ENCODE assay signal across 13 cellular contexts in the genomic region with DNA sequence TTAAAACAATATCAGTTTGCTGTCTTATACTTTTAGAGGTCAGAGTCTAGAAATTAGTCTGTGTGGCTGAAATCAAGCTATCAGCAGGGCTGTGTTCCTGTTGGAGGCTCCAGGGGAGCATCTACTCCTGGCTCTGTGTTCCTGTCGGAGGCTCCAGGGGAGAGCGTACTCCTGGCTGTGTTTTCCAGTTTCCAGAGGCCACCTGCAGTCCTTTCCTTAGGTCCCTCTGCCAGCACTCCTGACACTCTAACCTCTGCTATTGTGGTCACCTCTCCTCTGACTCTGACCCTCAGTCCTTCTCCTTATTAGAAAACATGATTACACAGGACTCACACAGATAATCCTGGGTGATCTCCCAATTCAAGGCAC.
DNase-seq lines count a peak whose midpoint lies in the region; ATAC-seq and TF ChIP-seq lines count a peak whose summit lies in the region.
"Had no signal": no experiment of that assay in that cellular context is flagged by ENCODE, and none has a peak within 500 bp of the region (broad histone marks: within the 10 kb centered on the region; RNA-seq: fewer than 3 reads in every experiment).

No MANE protein-coding gene starts in this region.

- H3K4me3 ChIP-seq in suprapubic skin: no peak overlapping the region
- H3K4me3 ChIP-seq: ovary had no signal

- H3K27ac Mint-ChIP-seq in activated CD4-positive, alpha-beta memory T cell treated with anti-CD3 and anti-CD28 coated beads for 36 hours: peak overlapping the region; percentile 61
- no peak overlapping the region for H3K27ac Mint-ChIP-seq in activated CD4-positive, alpha-beta memory T cell treated with anti-CD3 and anti-CD28 coated beads, Interleukin-2, amount 10 ng/mL, durations not matched to agents 7 days and 5 days
- H3K27ac Mint-ChIP-seq in activated T-helper 2 cell treated with anti-CD3 and anti-CD28 coated beads, Interferon-gamma antibody, Interleukin-2, Interleukin-4, amounts not matched to agents 10 μg/mL and 5 μg/mL and 100 μg/mL, durations not matched to agents 14 hours and 24 hours and 36 hours: peak overlapping the region; percentile 56

- POLR2A ChIA-PET in activated CD4-positive, alpha-beta memory T cell treated with anti-CD3 and anti-CD28 coated beads for 36 hours (lab: Charles Lee): no interaction called here
- POLR2A ChIA-PET in activated CD4-positive, alpha-beta memory T cell treated with anti-CD3 and anti-CD28 coated beads, Interleukin-2, amount 10 ng/mL, durations not matched to agents 7 days and 5 days (lab: Charles Lee): no interaction called here

- H3K36me3 ChIP-seq in suprapubic skin: no peaks in the 10 kb centered on the region
- H3K36me3 ChIP-seq: ovary had no signal

- peak; percentile 19 for ATAC-seq in HG02798 (IDR thresholded peaks at IDR 0.05; ENCODE audit: poor library complexity, unreplicated experiment)

- H3K4me1 Mint-ChIP-seq in activated CD4-positive, alpha-beta memory T cell treated with anti-CD3 and anti-CD28 coated beads for 36 hours (ENCODE audit: low read depth): peaks cover 9% of the 10 kb centered on the region
- H3K4me1 Mint-ChIP-seq in activated CD4-positive, alpha-beta memory T cell treated with anti-CD3 and anti-CD28 coated beads, Interleukin-2, amount 10 ng/mL, durations not matched to agents 7 days and 5 days: peaks cover 8% of the 10 kb centered on the region
- peaks cover 8% of the 10 kb centered on the region for H3K4me1 Mint-ChIP-seq in activated T-helper 2 cell treated with anti-CD3 and anti-CD28 coated beads, Interferon-gamma antibody, Interleukin-2, Interleukin-4, amounts not matched to agents 10 μg/mL and 5 μg/mL and 100 μg/mL, durations not matched to agents 14 hours and 24 hours and 36 hours (ENCODE audit: low read depth)

- no peak for TF ChIP-seq EP300 in suprapubic skin (IDR thresholded peaks at IDR 0.05)

- peaks cover 16% of the 10 kb centered on the region for H3K27me3 Mint-ChIP-seq in activated CD4-positive, alpha-beta memory T cell treated with anti-CD3 and anti-CD28 coated beads for 36 hours
- H3K27me3 Mint-ChIP-seq in activated CD4-positive, alpha-beta memory T cell treated with anti-CD3 and anti-CD28 coated beads, Interleukin-2, amount 10 ng/mL, durations not matched to agents 7 days and 5 days: no peaks in the 10 kb centered on the region
- H3K27me3 Mint-ChIP-seq in activated T-helper 2 cell treated with anti-CD3 and anti-CD28 coated beads, Interferon-gamma antibody, Interleukin-2, Interleukin-4, amounts not matched to agents 10 μg/mL and 5 μg/mL and 100 μg/mL, durations not matched to agents 14 hours and 24 hours and 36 hours (ENCODE audit: low read depth): peaks cover 1% of the 10 kb centered on the region

- TF ChIP-seq CTCF in suprapubic skin (IDR thresholded peaks at IDR 0.05): no peak
- no peak for TF ChIP-seq CTCF in GM10266 (IDR thresholded peaks at IDR 0.05; ENCODE audit: control insufficient read depth, insufficient read depth, low read depth, missing control alignments)

- no peaks in the 10 kb centered on the region for H3K9me3 Mint-ChIP-seq in activated CD4-positive, alpha-beta memory T cell treated with anti-CD3 and anti-CD28 coated beads for 36 hours
- no peaks in the 10 kb centered on the region for H3K9me3 Mint-ChIP-seq in activated CD4-positive, alpha-beta memory T cell treated with anti-CD3 and anti-CD28 coated beads, Interleukin-2, amount 10 ng/mL, durations not matched to agents 7 days and 5 days
- H3K9me3 Mint-ChIP-seq in activated T-helper 2 cell treated with anti-CD3 and anti-CD28 coated beads, Interferon-gamma antibody, Interleukin-2, Interleukin-4, amounts not matched to agents 10 μg/mL and 5 μg/mL and 100 μg/mL, durations not matched to agents 14 hours and 24 hours and 36 hours: no peaks in the 10 kb centered on the region

- H3K4me3 Mint-ChIP-seq in activated CD4-positive, alpha-beta memory T cell treated with anti-CD3 and anti-CD28 coated beads for 36 hours: no peak overlapping the region
- H3K4me3 Mint-ChIP-seq in activated CD4-positive, alpha-beta memory T cell treated with anti-CD3 and anti-CD28 coated beads, Interleukin-2, amount 10 ng/mL, durations not matched to agents 7 days and 5 days: no peak overlapping the region
- no peak overlapping the region for H3K4me3 Mint-ChIP-seq in activated T-helper 2 cell treated with anti-CD3 and anti-CD28 coated beads, Interferon-gamma antibody, Interleukin-2, Interleukin-4, amounts not matched to agents 10 μg/mL and 5 μg/mL and 100 μg/mL, durations not matched to agents 14 hours and 24 hours and 36 hours (ENCODE audit: low read depth)

- H3K9me3 ChIP-seq in suprapubic skin: no peaks in the 10 kb centered on the region
- H3K9me3 ChIP-seq: ovary had no signal

- WGBS in suprapubic skin: 93% methylated on average over 2 of the region's 2 CpGs

- H3K36me3 Mint-ChIP-seq in activated CD4-positive, alpha-beta memory T cell treated with anti-CD3 and anti-CD28 coated beads for 36 hours: no peaks in the 10 kb centered on the region
- no peaks in the 10 kb centered on the region for H3K36me3 Mint-ChIP-seq in activated CD4-positive, alpha-beta memory T cell treated with anti-CD3 and anti-CD28 coated beads, Interleukin-2, amount 10 ng/mL, durations not matched to agents 7 days and 5 days (ENCODE audit: low read depth)
- no peaks in the 10 kb centered on the region for H3K36me3 Mint-ChIP-seq in activated T-helper 2 cell treated with anti-CD3 and anti-CD28 coated beads, Interferon-gamma antibody, Interleukin-2, Interleukin-4, amounts not matched to agents 10 μg/mL and 5 μg/mL and 100 μg/mL, durations not matched to agents 14 hours and 24 hours and 36 hours (ENCODE audit: low read depth)

- H3K27ac ChIP-seq in suprapubic skin: peak overlapping the region; percentile 26
- H3K27ac ChIP-seq: ovary had no signal

- TF ChIP-seq POLR2A in suprapubic skin (IDR thresholded peaks at IDR 0.05): no peak

- DNase-seq in activated CD4-positive, alpha-beta memory T cell treated with anti-CD3 and anti-CD28 coated beads for 36 hours: no peak
- no peak for DNase-seq in activated CD4-positive, alpha-beta memory T cell treated with anti-CD3 and anti-CD28 coated beads, Interleukin-2, amount 10 ng/mL, durations not matched to agents 7 days and 5 days
- DNase-seq in activated T-helper 2 cell treated with anti-CD3 and anti-CD28 coated beads, Interferon-gamma antibody, Interleukin-2, Interleukin-4, amounts not matched to agents 10 μg/mL and 5 μg/mL and 100 μg/mL, durations not matched to agents 14 hours and 24 hours and 36 hours (ENCODE audit: low spot score): no peak
- DNase-seq in suprapubic skin (ENCODE audit: low spot score in 2 of 2) (no peak), GM10266 (ENCODE audit: extremely low spot score) (no peak), AG08395 (ENCODE audit: low spot score) (no peak)
- DNase-seq in stimulated activated naive CD4-positive, alpha-beta T cell treated with Interleukin-2 at 50 U/mL for 16 hours (lab: John Stamatoyannopoulos, UW): no peak
- DNase-seq: aorta, Karpas-422, NCI-H1694 treated with DMSO at 0.1 percent for 48 hours, NCI-H748 treated with DMSO at 0.1 percent for 48 hours, ovary had no signal

- H3K4me1 ChIP-seq in suprapubic skin: peaks cover 5% of the 10 kb centered on the region

- CTCF ChIA-PET in activated CD4-positive, alpha-beta memory T cell treated with anti-CD3 and anti-CD28 coated beads for 36 hours (lab: Charles Lee): no interaction called here
- CTCF ChIA-PET in activated CD4-positive, alpha-beta memory T cell treated with anti-CD3 and anti-CD28 coated beads, Interleukin-2, amount 10 ng/mL, durations not matched to agents 7 days and 5 days (lab: Charles Lee): no interaction called here

- peaks cover 7% of the 10 kb centered on the region for H3K27me3 ChIP-seq in suprapubic skin
- H3K27me3 ChIP-seq: ovary had no signal

- intact Hi-C loops in activated CD4-positive, alpha-beta memory T cell treated with anti-CD3 and anti-CD28 coated beads for 36 hours (cut with micrococcal nuclease): loop anchor here (2.0 to 10.0 kb wide), 2 partner anchors 19 to 109 kb away; no protein-coding TSS in a partner anchor
- intact Hi-C loops in activated T-helper 2 cell treated with anti-CD3 and anti-CD28 coated beads, Interferon-gamma antibody, Interleukin-2, Interleukin-4, amounts not matched to agents 10 μg/mL and 5 μg/mL and 100 μg/mL, durations not matched to agents 14 hours and 24 hours and 36 hours (cut with micrococcal nuclease): no loop called here
